Comparison of ENCODE assay signal across 1 cellular context in genomic region chr1:204420039-204421004, GRCh38.
TF ChIP-seq lines count a peak whose summit lies in the region.

No MANE protein-coding gene starts in this region.

TF ChIP-seq in HepG2, 621 proteins besides CTCF, POLR2A, EP300 and RAD21 (continued from another document):
- TF ChIP-seq LBX2 (CRISPR knock-in tag; IDR thresholded peaks at IDR 0.05; ENCODE audit: borderline replicate concordance) (no peak), ZNF124 (CRISPR knock-in tag; IDR thresholded peaks at IDR 0.05) (no peak), SYNCRIP (IDR thresholded peaks at IDR 0.05; ENCODE audit: insufficient read depth, low read depth, low read length) (no peak), ZNF597 (CRISPR knock-in tag; IDR thresholded peaks at IDR 0.05) (no peak), ZNF674 (CRISPR knock-in tag; IDR thresholded peaks at IDR 0.05; ENCODE audit: low read depth) (no peak), RFX1 (IDR thresholded peaks at IDR 0.05) (no peak), PHF8 (CRISPR knock-in tag; IDR thresholded peaks at IDR 0.05) (no peak), ZNF644 (CRISPR knock-in tag; IDR thresholded peaks at IDR 0.05; ENCODE audit: low read depth) (no peak), CHD2 (IDR thresholded peaks at IDR 0.05; ENCODE audit: low read depth, low read length) (no peak), ZNF747 (CRISPR knock-in tag; IDR thresholded peaks at IDR 0.05; ENCODE audit: borderline replicate concordance) (no peak), E2F2 (CRISPR knock-in tag; IDR thresholded peaks at IDR 0.05; ENCODE audit: borderline replicate concordance) (no peak), MED1 (CRISPR knock-in tag; IDR thresholded peaks at IDR 0.05) (no peak), ZFP36 (IDR thresholded peaks at IDR 0.05; ENCODE audit: borderline replicate concordance, low read depth, low read length, partially characterized antibody) (no peak), HOXA9 (CRISPR knock-in tag; IDR thresholded peaks at IDR 0.05; ENCODE audit: borderline replicate concordance) (no peak), CHD4 (IDR thresholded peaks at IDR 0.05; ENCODE audit: borderline replicate concordance, low read length) (no peak)
- TF ChIP-seq, protein P1, sequence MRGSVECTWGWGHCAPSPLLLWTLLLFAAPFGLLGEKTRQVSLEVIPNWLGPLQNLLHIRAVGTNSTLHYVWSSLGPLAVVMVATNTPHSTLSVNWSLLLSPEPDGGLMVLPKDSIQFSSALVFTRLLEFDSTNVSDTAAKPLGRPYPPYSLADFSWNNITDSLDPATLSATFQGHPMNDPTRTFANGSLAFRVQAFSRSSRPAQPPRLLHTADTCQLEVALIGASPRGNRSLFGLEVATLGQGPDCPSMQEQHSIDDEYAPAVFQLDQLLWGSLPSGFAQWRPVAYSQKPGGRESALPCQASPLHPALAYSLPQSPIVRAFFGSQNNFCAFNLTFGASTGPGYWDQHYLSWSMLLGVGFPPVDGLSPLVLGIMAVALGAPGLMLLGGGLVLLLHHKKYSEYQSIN (CRISPR knock-in tag; IDR thresholded peaks at IDR 0.05; ENCODE audit: borderline replicate concordance), result no peak
